Comparison of ENCODE assay signal across 1 cellular context in genomic region chr9:5629312-5630037, GRCh38.
TF ChIP-seq lines count a peak whose summit lies in the region.

No MANE protein-coding gene starts in this region.

TF ChIP-seq in H1, 55 proteins besides CTCF, POLR2A, EP300 and RAD21 (continued from another document):
- TF ChIP-seq CHD1 (IDR thresholded peaks at IDR 0.05; ENCODE audit: low read depth, low read length) (no peak), TAF1 (IDR thresholded peaks at IDR 0.05; ENCODE audit: low read depth, low read length) (0 out of 2 replicates have a peak, but pooled peaks have one; percentile 16), ZNF274 (IDR thresholded peaks at IDR 0.05; ENCODE audit: borderline replicate concordance, extremely low read depth, low read length) (no peak), MAX (IDR thresholded peaks at IDR 0.05) (no peak), MAFK (IDR thresholded peaks at IDR 0.05; ENCODE audit: low read depth, low read length) (no peak), KDM1A (IDR thresholded peaks at IDR 0.05; ENCODE audit: borderline replicate concordance, low read length) (no peak), HDAC6 (IDR thresholded peaks at IDR 0.05; ENCODE audit: low read depth, low read length) (no peak), EZH2 (IDR thresholded peaks at IDR 0.05; ENCODE audit: low read depth, low read length, severe bottlenecking) (no peak), CEBPB (IDR thresholded peaks at IDR 0.05; ENCODE audit: low read depth, low read length) (no peak), BRCA1 (IDR thresholded peaks at IDR 0.05; ENCODE audit: low read depth, low read length) (no peak), CBX8 (IDR thresholded peaks at IDR 0.05; ENCODE audit: borderline replicate concordance, low read depth, low read length) (no peak), FOSL1 (IDR thresholded peaks at IDR 0.05; ENCODE audit: insufficient read depth, low read depth, low read length) (no peak), CHD7 (IDR thresholded peaks at IDR 0.05; ENCODE audit: insufficient replicate concordance, low read length) (no peak), RFX5 (IDR thresholded peaks at IDR 0.05; ENCODE audit: borderline replicate concordance, low read depth, low read length) (no peak), POU5F1 (IDR thresholded peaks at IDR 0.05; ENCODE audit: low read depth, low read length) (no peak), SP2 (IDR thresholded peaks at IDR 0.05; ENCODE audit: low read length) (no peak), KDM4A (IDR thresholded peaks at IDR 0.05; ENCODE audit: low read depth, low read length, severe bottlenecking) (peak; percentile 92), GTF2F1 (IDR thresholded peaks at IDR 0.05; ENCODE audit: borderline replicate concordance, low read depth, low read length) (no peak), TEAD4 (IDR thresholded peaks at IDR 0.05; ENCODE audit: low read depth, low read length) (no peak), ASH2L (IDR thresholded peaks at IDR 0.05; ENCODE audit: low read length) (peak; percentile 85), SIN3A (conservative IDR thresholded peaks at IDR 0.05 in 1 of 2, IDR thresholded peaks at IDR 0.05 in 1 of 2; ENCODE audit: low read depth in 1 of 2, low read length in 2 of 2) (no peak; a peak in 1 of 4 replicates), TBP (IDR thresholded peaks at IDR 0.05; ENCODE audit: low read depth, low read length) (no peak), CREB1 (IDR thresholded peaks at IDR 0.05) (no peak), E2F6 (IDR thresholded peaks at IDR 0.05) (no peak), TCF12 (IDR thresholded peaks at IDR 0.05; ENCODE audit: low read depth, low read length) (no peak)
TF ChIP-seq in H1: peak in this region for 5.
